ENCODE assay signal across 1 cellular context in genomic region chr4:2866891-2867290, GRCh38.
TF ChIP-seq lines count a peak whose summit lies in the region.

No MANE protein-coding gene starts in this region.

TF ChIP-seq in SK-N-SH treated with all-trans-retinoic acid at 6 μM for 48 hours, 23 proteins besides CTCF, POLR2A, EP300 and RAD21 (continued from another document):
- no peak for TF ChIP-seq TCF4 (CRISPR knock-in tag; IDR thresholded peaks at IDR 0.05; ENCODE audit: borderline replicate concordance)
